18 cellular contexts compared by ENCODE assay signal in the genomic region with DNA sequence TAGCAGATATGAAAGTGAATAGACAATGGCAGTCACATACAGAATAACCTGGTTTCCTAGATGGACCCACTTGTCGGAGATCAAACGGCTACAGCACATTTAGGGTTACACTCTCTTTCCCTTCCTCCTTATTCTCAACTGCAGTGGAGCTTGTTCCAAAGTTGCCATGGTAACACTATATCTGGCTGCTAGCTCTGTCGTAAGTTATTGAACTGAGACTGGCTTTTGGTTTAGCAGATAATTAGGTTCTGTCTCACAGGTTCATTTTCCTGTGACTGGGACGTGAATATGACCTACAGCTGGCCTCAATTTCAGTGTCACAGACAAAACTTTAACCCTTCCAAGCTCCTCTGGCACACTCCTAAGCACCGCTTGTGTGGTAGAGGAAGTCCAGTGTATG.
DNase-seq lines count a peak whose midpoint lies in the region; ATAC-seq, FAIRE-seq and TF ChIP-seq lines count a peak whose summit lies in the region.
"Had no signal": no experiment of that assay in that cellular context is flagged by ENCODE, and none has a peak within 500 bp of the region (broad histone marks: within the 10 kb centered on the region; RNA-seq: fewer than 3 reads in every experiment).

No MANE protein-coding gene starts in this region.

- no peak for FAIRE-seq in GM12891 (lab: Jason Lieb, UNC)

- TF ChIP-seq CTCF in cardiac muscle cell (IDR thresholded peaks at IDR 0.05; ENCODE audit: low read depth, low read length): no peak
- no peak for TF ChIP-seq CTCF in right atrium auricular region (IDR thresholded peaks at IDR 0.05)
- TF ChIP-seq CTCF in dorsolateral prefrontal cortex (IDR thresholded peaks at IDR 0.05 in 54 of 56, conservative IDR thresholded peaks at IDR 0.05 in 2 of 56; ENCODE audit: low read depth in 1 of 56, partially characterized antibody in 56 of 56): no peak
- no peak for TF ChIP-seq CTCF in WERI-Rb-1 (IDR thresholded peaks at IDR 0.05; ENCODE audit: low read depth, low read length)
- TF ChIP-seq CTCF in colonic mucosa (IDR thresholded peaks at IDR 0.05): no peak

- H4K91ac ChIP-seq in mesenchymal stem cell (ENCODE audit: low read length): no peak overlapping the region

- no peak overlapping the region for H2BK15ac ChIP-seq in mesenchymal stem cell (ENCODE audit: low read depth, poor library complexity, severe bottlenecking)

- no peak overlapping the region for H2AFZ ChIP-seq in mesenchymal stem cell (ENCODE audit: low read depth, low read length)

- H3K27ac ChIP-seq in cardiac muscle cell (no peak overlapping the region), right atrium auricular region (no peak overlapping the region), dorsolateral prefrontal cortex (peak overlapping the region in 28 of 59 donors; percentile 1 to 59 (median 27)), mesenchymal stem cell (ENCODE audit: low read length, poor library complexity, severe bottlenecking) (no peak overlapping the region), WERI-Rb-1 (no peak overlapping the region), colonic mucosa (no peak overlapping the region)
- H3K27ac ChIP-seq: HL-60, prostate gland had no signal

- H3K18ac ChIP-seq in mesenchymal stem cell (ENCODE audit: low read depth in 1 of 2, low read length in 2 of 2): no peak overlapping the region

- H3K36me3 ChIP-seq in cardiac muscle cell: no peaks in the 10 kb centered on the region
- H3K36me3 ChIP-seq in right atrium auricular region: no peaks in the 10 kb centered on the region
- peaks cover 0 to 27% of the 10 kb centered on the region in 2 experiments for H3K36me3 ChIP-seq in mesenchymal stem cell (ENCODE audit: control insufficient read depth in 1 of 2, insufficient read depth in 2 of 2, low read depth in 1 of 2, low read length in 2 of 2)
- no peaks in the 10 kb centered on the region for H3K36me3 ChIP-seq in WERI-Rb-1
- H3K36me3 ChIP-seq in colonic mucosa: no peaks in the 10 kb centered on the region
- H3K36me3 ChIP-seq: prostate gland had no signal

- TF ChIP-seq POLR2A in GM12891 (IDR thresholded peaks at IDR 0.05; ENCODE audit: low read depth, low read length): no peak

- no peak for ATAC-seq in HG03196 (IDR thresholded peaks at IDR 0.05; ENCODE audit: unreplicated experiment)
- ATAC-seq: left colon; stimulated activated naive CD8-positive, alpha-beta T cell treated with anti-CD3 and anti-CD28 coated beads, Interleukin-15, amount 100 ng/mL, for 72 hours had no signal

- H3K4me2 ChIP-seq in mesenchymal stem cell (ENCODE audit: low read length, poor library complexity, severe bottlenecking): no peak overlapping the region

- H3K9ac ChIP-seq in mesenchymal stem cell (ENCODE audit: low read length): no peak overlapping the region
- no peak overlapping the region for H3K9ac ChIP-seq in colonic mucosa (ENCODE audit: low read depth in 2 of 2, low read length in 2 of 2)

- no peak overlapping the region for H2BK12ac ChIP-seq in mesenchymal stem cell (ENCODE audit: low read length in 2 of 2)

- no peak overlapping the region for H3K14ac ChIP-seq in mesenchymal stem cell (ENCODE audit: low read length in 2 of 2)

- H3K9me3 ChIP-seq in cardiac muscle cell (ENCODE audit: low read depth): no peaks in the 10 kb centered on the region
- no peaks in the 10 kb centered on the region for H3K9me3 ChIP-seq in right atrium auricular region
- H3K9me3 ChIP-seq in mesenchymal stem cell (ENCODE audit: control insufficient read depth, low read length): no peaks in the 10 kb centered on the region
- H3K9me3 ChIP-seq in WERI-Rb-1 (ENCODE audit: severe bottlenecking): no peaks in the 10 kb centered on the region
- H3K9me3 ChIP-seq in colonic mucosa: no peaks in the 10 kb centered on the region
- H3K9me3 ChIP-seq: prostate gland had no signal

- H3K79me1 ChIP-seq in mesenchymal stem cell (replicated peaks; ENCODE audit: low read length, poor library complexity, severe bottlenecking): no peaks in the 10 kb centered on the region

- no peak overlapping the region for H2BK5ac ChIP-seq in mesenchymal stem cell (ENCODE audit: low read depth, low read length, poor library complexity, severe bottlenecking)

- intact Hi-C loops in dorsolateral prefrontal cortex (cut with DNase I): no loop called here
- intact Hi-C loops in colonic mucosa (cut with DNase I): no loop called here

- H2AK5ac ChIP-seq in mesenchymal stem cell (ENCODE audit: low read length, severe bottlenecking): no peak overlapping the region

- peak; percentile 28 to 52 for DNase-seq in cardiac muscle cell (ENCODE audit: low read depth in 1 of 2, low spot score in 1 of 2)
- DNase-seq in right atrium auricular region (ENCODE audit: low spot score): no peak
- DNase-seq in dorsolateral prefrontal cortex: peak in 1 of 10 donors; percentile 9
- peak; percentile 5 for DNase-seq in mesenchymal stem cell
- DNase-seq in GM12891 (ENCODE audit: insufficient read length, low spot score): no peak
- no peak for DNase-seq in WERI-Rb-1
- DNase-seq in colonic mucosa: no peak
- DNase-seq: activated CD8-positive, alpha-beta memory T cell treated with anti-CD3 and anti-CD28 coated beads, Interleukin-2, amount 50 U/mL, for 48 hours; activated naive CD4-positive, alpha-beta T cell treated with anti-CD3 and anti-CD28 coated beads for 36 hours; CD8-positive, alpha-beta memory T cell; KBM-7; left colon; NCI-H2171 treated with DMSO at 0.1 percent for 48 hours; SHP77 treated with DMSO at 0.1 percent for 48 hours; stimulated activated naive CD8-positive, alpha-beta T cell treated with anti-CD3 and anti-CD28 coated beads, Interleukin-15, amount 100 ng/mL, for 72 hours had no signal

- H4K8ac ChIP-seq in mesenchymal stem cell (ENCODE audit: low read length): no peak overlapping the region

- WGBS in mesenchymal stem cell: 44% methylated on average over 2 of the region's 5 CpGs

- no peak overlapping the region for H3K4ac ChIP-seq in mesenchymal stem cell (ENCODE audit: low read depth in 1 of 2, low read length in 2 of 2)

- no peak overlapping the region for H3K4me3 ChIP-seq in cardiac muscle cell
- no peak overlapping the region for H3K4me3 ChIP-seq in right atrium auricular region
- peak overlapping the region in 54 of 59 donors; percentile 2 to 55 (median 28) for H3K4me3 ChIP-seq in dorsolateral prefrontal cortex
- H3K4me3 ChIP-seq in mesenchymal stem cell (ENCODE audit: insufficient read depth in 1 of 2, low read depth in 1 of 2, low read length in 2 of 2): no peak overlapping the region
- no peak overlapping the region for H3K4me3 ChIP-seq in WERI-Rb-1 (ENCODE audit: low read depth, low read length)
- no peak overlapping the region for H3K4me3 ChIP-seq in colonic mucosa
- H3K4me3 ChIP-seq: prostate gland had no signal

- peaks cover 13% of the 10 kb centered on the region for H3K4me1 ChIP-seq in cardiac muscle cell (ENCODE audit: low read depth)
- H3K4me1 ChIP-seq in right atrium auricular region: peaks cover 0 to 7% of the 10 kb centered on the region in 2 donors
- H3K4me1 ChIP-seq in mesenchymal stem cell (ENCODE audit: control insufficient read depth, insufficient read depth, low read depth, low read length): no peaks in the 10 kb centered on the region
- no peaks in the 10 kb centered on the region for H3K4me1 ChIP-seq in colonic mucosa
- H3K4me1 ChIP-seq: prostate gland had no signal

- H3K27me3 ChIP-seq in cardiac muscle cell (no peaks in the 10 kb centered on the region), right atrium auricular region (no peaks in the 10 kb centered on the region), dorsolateral prefrontal cortex (no peaks in the 10 kb centered on the region), mesenchymal stem cell (ENCODE audit: control insufficient read depth in 1 of 2, insufficient read depth in 1 of 2, low read length in 2 of 2) (no peaks in the 10 kb centered on the region), WERI-Rb-1 (ENCODE audit: insufficient read depth, low read depth, severe bottlenecking) (peaks cover 14% of the 10 kb centered on the region), colonic mucosa (no peaks in the 10 kb centered on the region)

- no peak overlapping the region for H2BK120ac ChIP-seq in mesenchymal stem cell (ENCODE audit: low read depth, low read length)

- H3K23ac ChIP-seq in mesenchymal stem cell (ENCODE audit: low read length in 2 of 2): no peak overlapping the region

TF ChIP-seq in GM12891, 5 proteins besides CTCF, POLR2A, EP300 and RAD21:
- no peak for TF ChIP-seq TAF1 (IDR thresholded peaks at IDR 0.05; ENCODE audit: low read depth, low read length)
- no peak for TF ChIP-seq POLR2AphosphoS5 (IDR thresholded peaks at IDR 0.05; ENCODE audit: low read depth, low read length)
- no peak for TF ChIP-seq SPI1 (IDR thresholded peaks at IDR 0.05; ENCODE audit: low read depth, low read length)
- no peak for TF ChIP-seq POU2F2 (IDR thresholded peaks at IDR 0.05; ENCODE audit: low read depth, low read length)
- no peak for TF ChIP-seq PAX5 (IDR thresholded peaks at IDR 0.05; ENCODE audit: insufficient read depth, low read length, severe bottlenecking)

Comparison
In these comparisons a context has a peak if more than half of its experiments do, and no peak if none do; other contexts are left out.
1. DNase-seq: peak in cardiac muscle cell (2 of 2) and mesenchymal stem cell (single experiment); none in right atrium auricular region (single experiment), GM12891 (single experiment), WERI-Rb-1 (single experiment) and colonic mucosa (single experiment).
2. H3K4me3 ChIP-seq: peak in dorsolateral prefrontal cortex (54 of 59); none in cardiac muscle cell (single experiment), right atrium auricular region (0 of 2), mesenchymal stem cell (0 of 2), WERI-Rb-1 (single experiment) and colonic mucosa (single experiment).